Comparison of ENCODE assay signal across 1 cellular context in genomic region chr1:109895720-109896504, GRCh38.
TF ChIP-seq lines count a peak whose summit lies in the region.

No MANE protein-coding gene starts in this region.

TF ChIP-seq in HepG2, 621 proteins besides CTCF, POLR2A, EP300 and RAD21 (continued from another document):
- peak; percentile 80 for TF ChIP-seq PATZ1 (CRISPR knock-in tag; IDR thresholded peaks at IDR 0.05)
- TF ChIP-seq ZNF235 (CRISPR knock-in tag; IDR thresholded peaks at IDR 0.05; ENCODE audit: borderline replicate concordance), result no peak
- TF ChIP-seq YEATS4 (CRISPR knock-in tag; IDR thresholded peaks at IDR 0.05; ENCODE audit: borderline replicate concordance), result peak; percentile 64; the same call in 1 of the 2 replicates
- peak; percentile 92 for TF ChIP-seq FOXK1 (CRISPR knock-in tag; IDR thresholded peaks at IDR 0.05; ENCODE audit: borderline replicate concordance, low read depth)
- TF ChIP-seq SRF (IDR thresholded peaks at IDR 0.05; ENCODE audit: low read depth, low read length), result peak; percentile 72; the same call in 1 of the 2 replicates
- TF ChIP-seq ZBTB25 (CRISPR knock-in tag; IDR thresholded peaks at IDR 0.05), result peak; percentile 44; the same call in 1 of the 2 replicates
- peak; percentile 3; the same call in 1 of the 2 replicates for TF ChIP-seq ZNF501 (CRISPR knock-in tag; IDR thresholded peaks at IDR 0.05)
- TF ChIP-seq FIP1L1 (IDR thresholded peaks at IDR 0.05; ENCODE audit: borderline replicate concordance, insufficient read depth, low read depth, low read length), result no peak
- TF ChIP-seq BORCS8-MEF2B (CRISPR knock-in tag; IDR thresholded peaks at IDR 0.05), result no peak
- peak; percentile 67; the same call in 1 of the 2 replicates for TF ChIP-seq ZNF710 (CRISPR knock-in tag; IDR thresholded peaks at IDR 0.05; ENCODE audit: borderline replicate concordance)
- TF ChIP-seq KAT8 (CRISPR knock-in tag; IDR thresholded peaks at IDR 0.05), result peak; percentile 82
- TF ChIP-seq GMEB1 (CRISPR knock-in tag; IDR thresholded peaks at IDR 0.05; ENCODE audit: borderline replicate concordance), result 0 out of 2 replicates have a peak, but pooled peaks have one; percentile 25
- 0 out of 2 replicates have a peak, but pooled peaks have one; percentile 62 for TF ChIP-seq ZNF550 (CRISPR knock-in tag; IDR thresholded peaks at IDR 0.05; ENCODE audit: borderline replicate concordance)
- TF ChIP-seq FOXC1 (CRISPR knock-in tag; IDR thresholded peaks at IDR 0.05; ENCODE audit: borderline replicate concordance), result 0 out of 2 replicates have a peak, but pooled peaks have one; percentile 14
- TF ChIP-seq HDAC1 (CRISPR knock-in tag; IDR thresholded peaks at IDR 0.05), result peak; percentile 89
- peak; percentile 86 for TF ChIP-seq TEAD3 (CRISPR knock-in tag; optimal IDR thresholded peaks at IDR 0.05; ENCODE audit: borderline replicate concordance)
- no peak for TF ChIP-seq ZNF383 (CRISPR knock-in tag; IDR thresholded peaks at IDR 0.05; ENCODE audit: borderline replicate concordance)
- TF ChIP-seq ARNTL (CRISPR knock-in tag; IDR thresholded peaks at IDR 0.05), result peak; percentile 48; the same call in 1 of the 2 replicates
- TF ChIP-seq SMAD1 (CRISPR knock-in tag; IDR thresholded peaks at IDR 0.05; ENCODE audit: borderline replicate concordance, low read depth), result peak; percentile 90; the same call in 1 of the 2 replicates
- TF ChIP-seq ZNF143 (CRISPR knock-in tag; IDR thresholded peaks at IDR 0.05), result 0 out of 2 replicates have a peak, but pooled peaks have one; percentile 25
- TF ChIP-seq ZNF580 (CRISPR knock-in tag; IDR thresholded peaks at IDR 0.05; ENCODE audit: borderline replicate concordance, low read depth), result no peak
